1 cellular context compared by ENCODE assay signal in the genomic region with DNA sequence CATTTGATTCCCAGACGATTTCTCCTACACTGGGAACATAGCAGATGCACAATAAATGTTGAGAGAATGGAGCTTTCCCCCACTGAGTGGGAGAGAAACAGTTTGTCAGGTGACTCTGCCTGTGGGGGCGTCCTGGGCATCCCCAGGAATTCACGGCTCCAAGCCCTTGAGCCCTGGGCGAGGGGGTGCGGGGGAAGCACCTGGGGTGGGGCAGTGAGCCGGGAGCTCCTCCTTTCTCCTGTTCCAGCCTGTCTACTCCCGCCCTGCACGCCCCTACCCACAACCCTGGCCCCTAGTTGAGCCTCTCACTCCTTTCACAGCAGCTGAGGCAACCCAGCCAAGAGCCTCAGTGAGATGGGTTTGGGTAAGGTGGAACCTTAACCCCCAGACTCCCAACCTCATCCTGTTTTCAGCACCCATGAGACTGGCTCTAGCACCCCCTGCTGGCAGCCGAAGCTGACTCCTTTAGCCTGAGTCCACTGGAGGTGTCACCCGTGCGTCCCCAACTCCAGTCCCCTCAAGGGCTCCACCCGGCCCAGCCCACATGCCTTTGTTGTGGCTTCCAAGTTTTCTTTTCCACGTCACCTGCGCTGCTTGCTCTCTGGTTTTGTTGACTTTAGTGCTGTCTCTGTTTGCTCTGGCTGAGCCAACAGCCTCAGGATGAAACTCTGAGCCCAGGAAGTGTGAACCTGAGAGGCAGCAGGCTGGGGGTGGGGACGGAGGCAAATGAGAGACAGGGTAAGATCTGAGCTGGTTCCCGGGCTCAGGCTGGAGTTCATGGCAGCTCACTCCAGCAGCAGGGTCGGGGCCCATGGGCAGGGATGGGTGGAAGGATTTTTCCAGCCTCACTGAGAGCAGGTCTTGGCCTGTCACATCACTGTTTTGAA.
TF ChIP-seq lines count a peak whose summit lies in the region.

No MANE protein-coding gene starts in this region.

TF ChIP-seq in GM12878, 131 proteins besides CTCF, POLR2A, EP300 and RAD21:
- TF ChIP-seq IRF4 (IDR thresholded peaks at IDR 0.05; ENCODE audit: low read depth, low read length): 0 out of 2 replicates have a peak, but pooled peaks have one; percentile 6
- no peak for TF ChIP-seq ZNF24 (IDR thresholded peaks at IDR 0.05)
- TF ChIP-seq RUNX3 (IDR thresholded peaks at IDR 0.05; ENCODE audit: low read length): peak; percentile 33
- TF ChIP-seq IKZF2 (IDR thresholded peaks at IDR 0.05): no peak
- TF ChIP-seq, protein P1, sequence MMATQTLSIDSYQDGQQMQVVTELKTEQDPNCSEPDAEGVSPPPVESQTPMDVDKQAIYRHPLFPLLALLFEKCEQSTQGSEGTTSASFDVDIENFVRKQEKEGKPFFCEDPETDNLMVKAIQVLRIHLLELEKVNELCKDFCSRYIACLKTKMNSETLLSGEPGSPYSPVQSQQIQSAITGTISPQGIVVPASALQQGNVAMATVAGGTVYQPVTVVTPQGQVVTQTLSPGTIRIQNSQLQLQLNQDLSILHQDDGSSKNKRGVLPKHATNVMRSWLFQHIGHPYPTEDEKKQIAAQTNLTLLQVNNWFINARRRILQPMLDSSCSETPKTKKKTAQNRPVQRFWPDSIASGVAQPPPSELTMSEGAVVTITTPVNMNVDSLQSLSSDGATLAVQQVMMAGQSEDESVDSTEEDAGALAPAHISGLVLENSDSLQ (IDR thresholded peaks at IDR 0.05): 0 out of 2 replicates have a peak, but pooled peaks have one; percentile 8
- no peak for TF ChIP-seq ZNF622 (IDR thresholded peaks at IDR 0.05)
- TF ChIP-seq ATF7 (IDR thresholded peaks at IDR 0.05; ENCODE audit: low read depth): 0 out of 2 replicates have a peak, but pooled peaks have one; percentile 12
- TF ChIP-seq LARP7 (IDR thresholded peaks at IDR 0.05): 0 out of 2 replicates have a peak, but pooled peaks have one; percentile 16
- no peak for TF ChIP-seq MTA3 (IDR thresholded peaks at IDR 0.05; ENCODE audit: borderline replicate concordance, low read length)
- peak; percentile 56; the same call in 1 of the 2 replicates for TF ChIP-seq TCF7 (IDR thresholded peaks at IDR 0.05; ENCODE audit: borderline replicate concordance)
- peak; percentile 41 to 75; a peak in 2 of 4 replicates for TF ChIP-seq BHLHE40 (IDR thresholded peaks at IDR 0.05; ENCODE audit: borderline replicate concordance in 1 of 2, low read depth in 2 of 2, low read length in 1 of 2)
- no peak for TF ChIP-seq RAD51 (IDR thresholded peaks at IDR 0.05)
- TF ChIP-seq EGR1 (IDR thresholded peaks at IDR 0.05; ENCODE audit: borderline replicate concordance in 1 of 2, low read depth in 2 of 2, low read length in 2 of 2): no peak
- TF ChIP-seq ZZZ3 (IDR thresholded peaks at IDR 0.05; ENCODE audit: control insufficient read depth, insufficient read length, low read depth): no peak
- TF ChIP-seq MXI1 (IDR thresholded peaks at IDR 0.05; ENCODE audit: low read depth, low read length): no peak
- TF ChIP-seq IKZF1 (conservative IDR thresholded peaks at IDR 0.05): peak; percentile 47; the same call in 1 of the 2 replicates
- no peak for TF ChIP-seq ESRRA (IDR thresholded peaks at IDR 0.05; ENCODE audit: low read length)
- TF ChIP-seq MYB (IDR thresholded peaks at IDR 0.05; ENCODE audit: borderline replicate concordance, low read depth, low read length): no peak
- TF ChIP-seq SMC3 (IDR thresholded peaks at IDR 0.05; ENCODE audit: borderline replicate concordance, low read length): peak; percentile 38; the same call in 1 of the 2 replicates
